13 cellular contexts compared by ENCODE assay signal in the genomic region with DNA sequence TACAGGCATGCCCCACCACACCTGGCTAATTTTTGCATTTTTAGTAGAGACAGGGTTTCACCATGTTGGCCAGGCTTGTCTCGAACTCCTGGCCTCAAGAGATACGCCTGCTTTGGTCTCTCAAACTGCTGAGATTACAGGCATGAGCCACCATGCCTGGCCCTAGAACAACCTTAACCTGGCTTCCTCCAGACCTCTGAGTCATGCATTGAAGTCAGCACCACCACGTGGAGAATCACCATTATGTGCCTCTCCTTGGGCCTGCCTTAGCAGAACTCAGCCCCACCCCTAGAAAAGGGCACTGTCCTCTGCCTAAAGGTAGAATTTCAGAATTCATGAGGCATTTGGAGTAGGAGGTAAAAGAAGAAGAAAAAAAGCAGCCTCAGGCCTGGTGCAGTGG. TPM values are rescaled to one million over a fixed set of nuclear protein-coding genes. Genes with fewer than 3 reads are reported as not detected.
DNase-seq lines count a peak whose midpoint lies in the region; ATAC-seq and TF ChIP-seq lines count a peak whose summit lies in the region.
"Had no signal": no experiment of that assay in that cellular context is flagged by ENCODE, and none has a peak within 500 bp of the region (broad histone marks: within the 10 kb centered on the region; RNA-seq: fewer than 3 reads in every experiment).

No MANE protein-coding gene starts in this region.

- dilution Hi-C loops in mammary epithelial cell (cut with HindIII; ENCODE audit: low sequenced_read_pairs), result no loop called here

- H3K9me3 Mint-ChIP-seq in activated T-cell treated with anti-CD3 and anti-CD28 coated beads, Interleukin-2, amount 50 U/mL, for 4 hours, result no peaks in the 10 kb centered on the region
- H3K9me3 Mint-ChIP-seq: brain; immature natural killer cell; T-helper 1 cell treated with Interleukin-12 subunit alpha and Interleukin-12 subunit beta and Interleukin-4 antibody, amounts not matched to agents 30 μg/mL and 1 μg/mL, for 36 hours had no signal

- no peaks in the 10 kb centered on the region for H3K36me3 Mint-ChIP-seq in activated T-cell treated with anti-CD3 and anti-CD28 coated beads, Interleukin-2, amount 50 U/mL, for 4 hours (ENCODE audit: insufficient read depth)
- H3K36me3 Mint-ChIP-seq: immature natural killer cell had no signal

- TF ChIP-seq POLR2A in esophagus muscularis mucosa (IDR thresholded peaks at IDR 0.05; ENCODE audit: low read depth), result no peak

- peak overlapping the region; percentile 42 for H2AFZ ChIP-seq in mammary epithelial cell (ENCODE audit: low read depth, low read length)

- no peak for TF ChIP-seq EP300 in esophagus muscularis mucosa (IDR thresholded peaks at IDR 0.05)

- BruUV-seq in mammary epithelial cell (replicated peaks; lab: Mats Ljungman, UMichigan), result no TSS peak

- H3K9me3 ChIP-seq in mammary epithelial cell (replicated peaks; ENCODE audit: insufficient read depth, low read length), result no peaks in the 10 kb centered on the region
- H3K9me3 ChIP-seq in psoas muscle, result no peaks in the 10 kb centered on the region
- H3K9me3 ChIP-seq in esophagus muscularis mucosa, result no peaks in the 10 kb centered on the region
- H3K9me3 ChIP-seq: sigmoid colon had no signal

- peaks cover 8% of the 10 kb centered on the region for H3K4me1 ChIP-seq in mammary epithelial cell (ENCODE audit: insufficient read depth, low read length)
- peaks cover 24% of the 10 kb centered on the region for H3K4me1 ChIP-seq in psoas muscle
- peaks cover 0 to 1% (median 0%) of the 10 kb centered on the region in 4 donors for H3K4me1 ChIP-seq in esophagus muscularis mucosa
- H3K4me1 ChIP-seq: sigmoid colon had no signal

- 50% methylated on average over 3 of the region's 3 CpGs for WGBS in mammary epithelial cell (ENCODE audit: low coverage, missing lambda C conversion rate)
- WGBS in psoas muscle, 3 donors, result 71 to 84% (median 73%) methylated on average over 3 of the region's 3 CpGs
- WGBS in esophagus muscularis mucosa, result 72% methylated on average over 3 of the region's 3 CpGs

- H3K36me3 ChIP-seq in mammary epithelial cell (ENCODE audit: insufficient read depth, low read length) (no peaks in the 10 kb centered on the region), psoas muscle (ENCODE audit: insufficient read depth in 1 of 2, low read depth in 1 of 2) (peaks cover 0 to 18% of the 10 kb centered on the region in 2 donors), esophagus muscularis mucosa (peaks cover 0 to 15% (median 4%) of the 10 kb centered on the region in 4 donors)

- H3K9ac ChIP-seq in mammary epithelial cell (ENCODE audit: insufficient read depth, low read length), result no peak overlapping the region

- TF ChIP-seq CTCF in mammary epithelial cell (conservative IDR thresholded peaks at IDR 0.05 in 1 of 2, IDR thresholded peaks at IDR 0.05 in 1 of 2; ENCODE audit: extremely low read depth in 1 of 2, insufficient read depth in 1 of 2, low read depth in 1 of 2, low read length in 2 of 2) (peak in 1 of 2 donors; percentile 14), psoas muscle (IDR thresholded peaks at IDR 0.05) (no peak), esophagus muscularis mucosa (IDR thresholded peaks at IDR 0.05) (no peak)

- CTCF ChIA-PET in mammary epithelial cell (lab: Charles Lee; ENCODE audit: low non-redundant PET), result no interaction called here

- H3K79me2 ChIP-seq in mammary epithelial cell (ENCODE audit: insufficient read depth, low read length), result no peaks in the 10 kb centered on the region

- H3K4me1 Mint-ChIP-seq in activated T-cell treated with anti-CD3 and anti-CD28 coated beads, Interleukin-2, amount 50 U/mL, for 4 hours (ENCODE audit: low read depth), result no peaks in the 10 kb centered on the region
- H3K4me1 Mint-ChIP-seq: immature natural killer cell had no signal

- no peaks in the 10 kb centered on the region for H4K20me1 ChIP-seq in mammary epithelial cell (ENCODE audit: insufficient read depth, low read length)

- intact Hi-C loops in mammary epithelial cell (cut with micrococcal nuclease) (no loop called here), psoas muscle (cut with DNase I) (no loop called here), esophagus muscularis mucosa (cut with DNase I) (no loop called here)

- H3K4me3 ChIP-seq in mammary epithelial cell (replicated peaks in 1 of 3; ENCODE audit: insufficient read depth in 1 of 3, low read depth in 2 of 3, low read length in 3 of 3), result no peak overlapping the region
- no peak overlapping the region for H3K4me3 ChIP-seq in psoas muscle
- no peak overlapping the region for H3K4me3 ChIP-seq in esophagus muscularis mucosa
- H3K4me3 ChIP-seq: sigmoid colon had no signal

- DNase-seq in activated T-cell treated with anti-CD3 and anti-CD28 coated beads, Interleukin-2, amount 50 U/mL, for 4 hours, result no peak
- no peak for DNase-seq in activated T-cell treated with anti-CD3 and anti-CD28 coated beads for 4 hours
- DNase-seq in NCI-H226, result peak; percentile 78
- DNase-seq in mammary epithelial cell, result peak; percentile 83
- DNase-seq in psoas muscle, result no peak
- DNase-seq in esophagus muscularis mucosa (ENCODE audit: extremely low spot score), result no peak
- DNase-seq in H4 (ENCODE audit: low spot score), result no peak
- no peak for DNase-seq in medulla oblongata (ENCODE audit: extremely low spot score)
- DNase-seq: immature natural killer cell, NCI-H187 treated with DMSO at 0.1 percent for 48 hours, sigmoid colon had no signal

- H3K27me3 ChIP-seq in mammary epithelial cell (ENCODE audit: insufficient read depth, low read length), result no peaks in the 10 kb centered on the region
- no peaks in the 10 kb centered on the region for H3K27me3 ChIP-seq in psoas muscle (ENCODE audit: insufficient read depth in 3 of 3, low read length in 2 of 3)
- H3K27me3 ChIP-seq in esophagus muscularis mucosa, result no peaks in the 10 kb centered on the region
- H3K27me3 ChIP-seq: sigmoid colon had no signal

- in situ Hi-C loops in mammary epithelial cell (cut with MboI; ENCODE audit: low sequenced_read_pairs in 2 of 2), result no loop called here

- H3K4me3 Mint-ChIP-seq in activated T-cell treated with anti-CD3 and anti-CD28 coated beads, Interleukin-2, amount 50 U/mL, for 4 hours, result no peak overlapping the region
- H3K4me3 Mint-ChIP-seq: brain; immature natural killer cell; T-helper 1 cell treated with Interleukin-12 subunit alpha and Interleukin-12 subunit beta and Interleukin-4 antibody, amounts not matched to agents 30 μg/mL and 1 μg/mL, for 36 hours had no signal

- peaks cover 2% of the 10 kb centered on the region for H3K27me3 Mint-ChIP-seq in activated T-cell treated with anti-CD3 and anti-CD28 coated beads, Interleukin-2, amount 50 U/mL, for 4 hours (ENCODE audit: low read depth)
- H3K27me3 Mint-ChIP-seq: brain had no signal

- ATAC-seq in activated T-cell treated with anti-CD3 and anti-CD28 coated beads, Interleukin-2, amount 50 U/mL, for 4 hours, result peak; percentile 67 to 80
- ATAC-seq in psoas muscle, result peak; percentile 38 to 83 (median 62)

- H3K4me2 ChIP-seq in mammary epithelial cell (ENCODE audit: insufficient read depth, low read depth, low read length), result no peak overlapping the region

- no peak overlapping the region for H3K27ac ChIP-seq in mammary epithelial cell (ENCODE audit: insufficient read depth, low read depth, low read length)
- H3K27ac ChIP-seq in psoas muscle, result no peak overlapping the region
- H3K27ac ChIP-seq in esophagus muscularis mucosa (replicated peaks in 1 of 4), result no peak overlapping the region
- H3K27ac ChIP-seq: sigmoid colon had no signal

RNA-seq across cellular contexts. Expression of gene LIMA1, which starts 49.0 kb away (rescaled TPM):
- 10 to 100 TPM; 31.6 to 56.4 (median 48.9) TPM for total RNA-seq in activated T-cell treated with anti-CD3 and anti-CD28 coated beads, Interleukin-2, amount 50 U/mL, for 4 hours
- total RNA-seq in mammary epithelial cell, result 100 to 1,000 TPM; 398 to 425 TPM
- polyA plus RNA-seq in mammary epithelial cell, result 167 TPM
- polyA minus RNA-seq in mammary epithelial cell, result 210 TPM
- 10 to 100 TPM in 3 of 4 donors, 1 to 10 TPM in 1; 8.3 to 25.3 (median 17.5) TPM for total RNA-seq in psoas muscle
- polyA plus RNA-seq in psoas muscle, result 1 to 10 TPM; 5.6 to 9.0 (median 8.1) TPM
- total RNA-seq in esophagus muscularis mucosa, result 10 to 100 TPM; 23.9 to 62.7 (median 37.2) TPM
- total RNA-seq in H4 (2014; rRNA removed; shearing (Covaris generic)), result 97.1 and 109 TPM in 2 replicates

Comparison
In these comparisons a context has a peak if more than half of its experiments do, and no peak if none do; other contexts are left out.
1. DNase-seq: peak in NCI-H226 (single experiment) and mammary epithelial cell (single experiment); none in activated T-cell treated with anti-CD3 and anti-CD28 coated beads, Interleukin-2, amount 50 U/mL, for 4 hours (single experiment), activated T-cell treated with anti-CD3 and anti-CD28 coated beads for 4 hours (single experiment), psoas muscle (0 of 2), esophagus muscularis mucosa (single experiment), H4 (single experiment) and medulla oblongata (single experiment).